In genomic region chr14:24146978-24147760, GRCh38 we compare ENCODE assay signal across 1 cellular context.
A peak's percentile ranks its signal among the peaks of the same experiment; 100 is the strongest.
TF ChIP-seq lines count a peak whose summit lies in the region.

TSS of gene RNF31 (plus strand) at chr14:24147498. CDS start at chr14:24147699, 201 bp downstream.

TF ChIP-seq in GM12878, 131 proteins besides CTCF, POLR2A, EP300 and RAD21 (continued from another document):
- TF ChIP-seq, protein P1, sequence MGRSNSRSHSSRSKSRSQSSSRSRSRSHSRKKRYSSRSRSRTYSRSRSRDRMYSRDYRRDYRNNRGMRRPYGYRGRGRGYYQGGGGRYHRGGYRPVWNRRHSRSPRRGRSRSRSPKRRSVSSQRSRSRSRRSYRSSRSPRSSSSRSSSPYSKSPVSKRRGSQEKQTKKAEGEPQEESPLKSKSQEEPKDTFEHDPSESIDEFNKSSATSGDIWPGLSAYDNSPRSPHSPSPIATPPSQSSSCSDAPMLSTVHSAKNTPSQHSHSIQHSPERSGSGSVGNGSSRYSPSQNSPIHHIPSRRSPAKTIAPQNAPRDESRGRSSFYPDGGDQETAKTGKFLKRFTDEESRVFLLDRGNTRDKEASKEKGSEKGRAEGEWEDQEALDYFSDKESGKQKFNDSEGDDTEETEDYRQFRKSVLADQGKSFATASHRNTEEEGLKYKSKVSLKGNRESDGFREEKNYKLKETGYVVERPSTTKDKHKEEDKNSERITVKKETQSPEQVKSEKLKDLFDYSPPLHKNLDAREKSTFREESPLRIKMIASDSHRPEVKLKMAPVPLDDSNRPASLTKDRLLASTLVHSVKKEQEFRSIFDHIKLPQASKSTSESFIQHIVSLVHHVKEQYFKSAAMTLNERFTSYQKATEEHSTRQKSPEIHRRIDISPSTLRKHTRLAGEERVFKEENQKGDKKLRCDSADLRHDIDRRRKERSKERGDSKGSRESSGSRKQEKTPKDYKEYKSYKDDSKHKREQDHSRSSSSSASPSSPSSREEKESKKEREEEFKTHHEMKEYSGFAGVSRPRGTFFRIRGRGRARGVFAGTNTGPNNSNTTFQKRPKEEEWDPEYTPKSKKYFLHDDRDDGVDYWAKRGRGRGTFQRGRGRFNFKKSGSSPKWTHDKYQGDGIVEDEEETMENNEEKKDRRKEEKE (IDR thresholded peaks at IDR 0.05) = no peak
- TF ChIP-seq GATAD2B (conservative IDR thresholded peaks at IDR 0.05; ENCODE audit: low read depth) (peak; percentile 31), ZNF24 (IDR thresholded peaks at IDR 0.05) (peak; percentile 53; the same call in 1 of the 2 replicates), ZNF217 (IDR thresholded peaks at IDR 0.05) (no peak), NR2C2 (IDR thresholded peaks at IDR 0.05; ENCODE audit: borderline replicate concordance, control insufficient read depth, insufficient read length, low read depth) (no peak), POLR2AphosphoS2 (IDR thresholded peaks at IDR 0.05; ENCODE audit: low read depth, low read length) (no peak; the same call in 1 of the 2 replicates), SMC3 (IDR thresholded peaks at IDR 0.05; ENCODE audit: borderline replicate concordance, low read length) (no peak), ZNF274 (IDR thresholded peaks at IDR 0.05; ENCODE audit: insufficient read depth, insufficient read length) (no peak), MXI1 (IDR thresholded peaks at IDR 0.05; ENCODE audit: low read depth, low read length) (peak; percentile 14), TCF12 (IDR thresholded peaks at IDR 0.05; ENCODE audit: low read depth, low read length) (no peak), MEF2B (IDR thresholded peaks at IDR 0.05; ENCODE audit: partially characterized antibody, poor library complexity, severe bottlenecking) (peak; percentile 54), SRF (IDR thresholded peaks at IDR 0.05; ENCODE audit: low read depth in 2 of 2, low read length in 2 of 2) (0 out of 4 replicates have a peak, but pooled peaks have one; percentile 1 to 19), BHLHE40 (IDR thresholded peaks at IDR 0.05; ENCODE audit: borderline replicate concordance in 1 of 2, low read depth in 2 of 2, low read length in 1 of 2) (peak in 1 of 2 experiments; percentile 24; a peak in 1 of 4 replicates), NFIC (IDR thresholded peaks at IDR 0.05; ENCODE audit: low read depth, low read length) (no peak), PKNOX1 (IDR thresholded peaks at IDR 0.05) (peak; percentile 73), PAX5 (IDR thresholded peaks at IDR 0.05; ENCODE audit: borderline replicate concordance, low read depth, low read length) (no peak), BACH1 (IDR thresholded peaks at IDR 0.05; ENCODE audit: borderline replicate concordance) (peak; percentile 36; the same call in 1 of the 2 replicates), RCOR1 (conservative IDR thresholded peaks at IDR 0.05; ENCODE audit: low read depth, low read length) (no peak), EGR1 (IDR thresholded peaks at IDR 0.05; ENCODE audit: borderline replicate concordance in 1 of 2, low read depth in 2 of 2, low read length in 2 of 2) (no peak), CBFB (IDR thresholded peaks at IDR 0.05; ENCODE audit: low read depth) (peak; percentile 19; the same call in 1 of the 2 replicates)
- TF ChIP-seq, protein P2, sequence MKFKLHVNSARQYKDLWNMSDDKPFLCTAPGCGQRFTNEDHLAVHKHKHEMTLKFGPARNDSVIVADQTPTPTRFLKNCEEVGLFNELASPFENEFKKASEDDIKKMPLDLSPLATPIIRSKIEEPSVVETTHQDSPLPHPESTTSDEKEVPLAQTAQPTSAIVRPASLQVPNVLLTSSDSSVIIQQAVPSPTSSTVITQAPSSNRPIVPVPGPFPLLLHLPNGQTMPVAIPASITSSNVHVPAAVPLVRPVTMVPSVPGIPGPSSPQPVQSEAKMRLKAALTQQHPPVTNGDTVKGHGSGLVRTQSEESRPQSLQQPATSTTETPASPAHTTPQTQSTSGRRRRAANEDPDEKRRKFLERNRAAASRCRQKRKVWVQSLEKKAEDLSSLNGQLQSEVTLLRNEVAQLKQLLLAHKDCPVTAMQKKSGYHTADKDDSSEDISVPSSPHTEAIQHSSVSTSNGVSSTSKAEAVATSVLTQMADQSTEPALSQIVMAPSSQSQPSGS (IDR thresholded peaks at IDR 0.05; ENCODE audit: low read length) = no peak
- TF ChIP-seq, protein P3, sequence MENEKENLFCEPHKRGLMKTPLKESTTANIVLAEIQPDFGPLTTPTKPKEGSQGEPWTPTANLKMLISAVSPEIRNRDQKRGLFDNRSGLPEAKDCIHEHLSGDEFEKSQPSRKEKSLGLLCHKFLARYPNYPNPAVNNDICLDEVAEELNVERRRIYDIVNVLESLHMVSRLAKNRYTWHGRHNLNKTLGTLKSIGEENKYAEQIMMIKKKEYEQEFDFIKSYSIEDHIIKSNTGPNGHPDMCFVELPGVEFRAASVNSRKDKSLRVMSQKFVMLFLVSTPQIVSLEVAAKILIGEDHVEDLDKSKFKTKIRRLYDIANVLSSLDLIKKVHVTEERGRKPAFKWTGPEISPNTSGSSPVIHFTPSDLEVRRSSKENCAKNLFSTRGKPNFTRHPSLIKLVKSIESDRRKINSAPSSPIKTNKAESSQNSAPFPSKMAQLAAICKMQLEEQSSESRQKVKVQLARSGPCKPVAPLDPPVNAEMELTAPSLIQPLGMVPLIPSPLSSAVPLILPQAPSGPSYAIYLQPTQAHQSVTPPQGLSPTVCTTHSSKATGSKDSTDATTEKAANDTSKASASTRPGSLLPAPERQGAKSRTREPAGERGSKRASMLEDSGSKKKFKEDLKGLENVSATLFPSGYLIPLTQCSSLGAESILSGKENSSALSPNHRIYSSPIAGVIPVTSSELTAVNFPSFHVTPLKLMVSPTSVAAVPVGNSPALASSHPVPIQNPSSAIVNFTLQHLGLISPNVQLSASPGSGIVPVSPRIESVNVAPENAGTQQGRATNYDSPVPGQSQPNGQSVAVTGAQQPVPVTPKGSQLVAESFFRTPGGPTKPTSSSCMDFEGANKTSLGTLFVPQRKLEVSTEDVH (IDR thresholded peaks at IDR 0.05; ENCODE audit: low read depth, partially characterized antibody) = peak; percentile 23
- TF ChIP-seq, protein P4, sequence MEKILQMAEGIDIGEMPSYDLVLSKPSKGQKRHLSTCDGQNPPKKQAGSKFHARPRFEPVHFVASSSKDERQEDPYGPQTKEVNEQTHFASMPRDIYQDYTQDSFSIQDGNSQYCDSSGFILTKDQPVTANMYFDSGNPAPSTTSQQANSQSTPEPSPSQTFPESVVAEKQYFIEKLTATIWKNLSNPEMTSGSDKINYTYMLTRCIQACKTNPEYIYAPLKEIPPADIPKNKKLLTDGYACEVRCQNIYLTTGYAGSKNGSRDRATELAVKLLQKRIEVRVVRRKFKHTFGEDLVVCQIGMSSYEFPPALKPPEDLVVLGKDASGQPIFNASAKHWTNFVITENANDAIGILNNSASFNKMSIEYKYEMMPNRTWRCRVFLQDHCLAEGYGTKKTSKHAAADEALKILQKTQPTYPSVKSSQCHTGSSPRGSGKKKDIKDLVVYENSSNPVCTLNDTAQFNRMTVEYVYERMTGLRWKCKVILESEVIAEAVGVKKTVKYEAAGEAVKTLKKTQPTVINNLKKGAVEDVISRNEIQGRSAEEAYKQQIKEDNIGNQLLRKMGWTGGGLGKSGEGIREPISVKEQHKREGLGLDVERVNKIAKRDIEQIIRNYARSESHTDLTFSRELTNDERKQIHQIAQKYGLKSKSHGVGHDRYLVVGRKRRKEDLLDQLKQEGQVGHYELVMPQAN (conservative IDR thresholded peaks at IDR 0.05) = peak; percentile 60
